Comparison of ENCODE assay signal across 1 cellular context in the genomic region with DNA sequence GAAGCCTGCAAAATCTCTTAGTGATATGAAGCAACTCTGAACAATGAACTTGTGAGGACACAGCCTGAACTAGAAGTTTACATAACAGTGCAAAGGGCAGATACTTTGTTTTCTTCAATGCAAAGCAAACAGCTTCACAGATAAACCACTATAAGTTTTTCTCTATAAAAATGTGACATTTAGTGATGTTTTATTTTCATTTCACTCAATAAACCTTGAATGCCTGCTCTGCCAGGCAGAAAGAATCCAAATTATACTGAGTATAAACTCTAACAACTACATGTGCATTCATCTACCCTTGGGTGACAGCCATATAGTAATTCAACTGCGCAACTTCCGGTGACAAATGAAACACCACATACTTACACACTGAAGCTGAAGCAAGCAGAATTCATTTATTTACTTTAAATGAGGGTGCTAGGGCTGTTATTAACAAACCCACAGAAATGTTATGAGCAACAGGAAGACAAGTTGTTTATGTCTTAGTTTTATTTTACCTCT.
A peak's percentile ranks its signal among the peaks of the same experiment; 100 is the strongest.
TF ChIP-seq lines count a peak whose summit lies in the region.

No MANE protein-coding gene starts in this region.

TF ChIP-seq in liver, 16 proteins besides CTCF, POLR2A, EP300 and RAD21 (continued from another document):
- TF ChIP-seq, protein P1, sequence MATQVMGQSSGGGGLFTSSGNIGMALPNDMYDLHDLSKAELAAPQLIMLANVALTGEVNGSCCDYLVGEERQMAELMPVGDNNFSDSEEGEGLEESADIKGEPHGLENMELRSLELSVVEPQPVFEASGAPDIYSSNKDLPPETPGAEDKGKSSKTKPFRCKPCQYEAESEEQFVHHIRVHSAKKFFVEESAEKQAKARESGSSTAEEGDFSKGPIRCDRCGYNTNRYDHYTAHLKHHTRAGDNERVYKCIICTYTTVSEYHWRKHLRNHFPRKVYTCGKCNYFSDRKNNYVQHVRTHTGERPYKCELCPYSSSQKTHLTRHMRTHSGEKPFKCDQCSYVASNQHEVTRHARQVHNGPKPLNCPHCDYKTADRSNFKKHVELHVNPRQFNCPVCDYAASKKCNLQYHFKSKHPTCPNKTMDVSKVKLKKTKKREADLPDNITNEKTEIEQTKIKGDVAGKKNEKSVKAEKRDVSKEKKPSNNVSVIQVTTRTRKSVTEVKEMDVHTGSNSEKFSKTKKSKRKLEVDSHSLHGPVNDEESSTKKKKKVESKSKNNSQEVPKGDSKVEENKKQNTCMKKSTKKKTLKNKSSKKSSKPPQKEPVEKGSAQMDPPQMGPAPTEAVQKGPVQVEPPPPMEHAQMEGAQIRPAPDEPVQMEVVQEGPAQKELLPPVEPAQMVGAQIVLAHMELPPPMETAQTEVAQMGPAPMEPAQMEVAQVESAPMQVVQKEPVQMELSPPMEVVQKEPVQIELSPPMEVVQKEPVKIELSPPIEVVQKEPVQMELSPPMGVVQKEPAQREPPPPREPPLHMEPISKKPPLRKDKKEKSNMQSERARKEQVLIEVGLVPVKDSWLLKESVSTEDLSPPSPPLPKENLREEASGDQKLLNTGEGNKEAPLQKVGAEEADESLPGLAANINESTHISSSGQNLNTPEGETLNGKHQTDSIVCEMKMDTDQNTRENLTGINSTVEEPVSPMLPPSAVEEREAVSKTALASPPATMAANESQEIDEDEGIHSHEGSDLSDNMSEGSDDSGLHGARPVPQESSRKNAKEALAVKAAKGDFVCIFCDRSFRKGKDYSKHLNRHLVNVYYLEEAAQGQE (IDR thresholded peaks at IDR 0.05) = peak; percentile 59
- TF ChIP-seq TAF1 (conservative IDR thresholded peaks at IDR 0.05) (peak; percentile 30), FOXA1 (IDR thresholded peaks at IDR 0.05) (peak; percentile 66), EGR1 (IDR thresholded peaks at IDR 0.05; ENCODE audit: low read depth in 2 of 2) (no peak), RXRA (IDR thresholded peaks at IDR 0.05) (peak; percentile 67 to 74)
